ENCODE assay signal across 3 cellular contexts in genomic region chr14:64350091-64350490, GRCh38.
TF ChIP-seq lines count a peak whose summit lies in the region.

No MANE protein-coding gene starts in this region.

TF ChIP-seq in GM23338, 12 proteins besides CTCF, POLR2A, EP300 and RAD21:
- TF ChIP-seq EZH2 (IDR thresholded peaks at IDR 0.05; ENCODE audit: low read depth, unreplicated experiment) (no peak), ZNF114 (CRISPR knock-in tag; IDR thresholded peaks at IDR 0.05) (no peak), ZNF331 (CRISPR knock-in tag; IDR thresholded peaks at IDR 0.05; ENCODE audit: low read depth) (no peak), JUNB (IDR thresholded peaks at IDR 0.05; ENCODE audit: unreplicated experiment) (no peak), POLR2AphosphoS5 (IDR thresholded peaks at IDR 0.05; ENCODE audit: low read depth) (no peak), CREB1 (CRISPR knock-in tag; IDR thresholded peaks at IDR 0.05; ENCODE audit: low read depth) (no peak)
- TF ChIP-seq, protein P1, sequence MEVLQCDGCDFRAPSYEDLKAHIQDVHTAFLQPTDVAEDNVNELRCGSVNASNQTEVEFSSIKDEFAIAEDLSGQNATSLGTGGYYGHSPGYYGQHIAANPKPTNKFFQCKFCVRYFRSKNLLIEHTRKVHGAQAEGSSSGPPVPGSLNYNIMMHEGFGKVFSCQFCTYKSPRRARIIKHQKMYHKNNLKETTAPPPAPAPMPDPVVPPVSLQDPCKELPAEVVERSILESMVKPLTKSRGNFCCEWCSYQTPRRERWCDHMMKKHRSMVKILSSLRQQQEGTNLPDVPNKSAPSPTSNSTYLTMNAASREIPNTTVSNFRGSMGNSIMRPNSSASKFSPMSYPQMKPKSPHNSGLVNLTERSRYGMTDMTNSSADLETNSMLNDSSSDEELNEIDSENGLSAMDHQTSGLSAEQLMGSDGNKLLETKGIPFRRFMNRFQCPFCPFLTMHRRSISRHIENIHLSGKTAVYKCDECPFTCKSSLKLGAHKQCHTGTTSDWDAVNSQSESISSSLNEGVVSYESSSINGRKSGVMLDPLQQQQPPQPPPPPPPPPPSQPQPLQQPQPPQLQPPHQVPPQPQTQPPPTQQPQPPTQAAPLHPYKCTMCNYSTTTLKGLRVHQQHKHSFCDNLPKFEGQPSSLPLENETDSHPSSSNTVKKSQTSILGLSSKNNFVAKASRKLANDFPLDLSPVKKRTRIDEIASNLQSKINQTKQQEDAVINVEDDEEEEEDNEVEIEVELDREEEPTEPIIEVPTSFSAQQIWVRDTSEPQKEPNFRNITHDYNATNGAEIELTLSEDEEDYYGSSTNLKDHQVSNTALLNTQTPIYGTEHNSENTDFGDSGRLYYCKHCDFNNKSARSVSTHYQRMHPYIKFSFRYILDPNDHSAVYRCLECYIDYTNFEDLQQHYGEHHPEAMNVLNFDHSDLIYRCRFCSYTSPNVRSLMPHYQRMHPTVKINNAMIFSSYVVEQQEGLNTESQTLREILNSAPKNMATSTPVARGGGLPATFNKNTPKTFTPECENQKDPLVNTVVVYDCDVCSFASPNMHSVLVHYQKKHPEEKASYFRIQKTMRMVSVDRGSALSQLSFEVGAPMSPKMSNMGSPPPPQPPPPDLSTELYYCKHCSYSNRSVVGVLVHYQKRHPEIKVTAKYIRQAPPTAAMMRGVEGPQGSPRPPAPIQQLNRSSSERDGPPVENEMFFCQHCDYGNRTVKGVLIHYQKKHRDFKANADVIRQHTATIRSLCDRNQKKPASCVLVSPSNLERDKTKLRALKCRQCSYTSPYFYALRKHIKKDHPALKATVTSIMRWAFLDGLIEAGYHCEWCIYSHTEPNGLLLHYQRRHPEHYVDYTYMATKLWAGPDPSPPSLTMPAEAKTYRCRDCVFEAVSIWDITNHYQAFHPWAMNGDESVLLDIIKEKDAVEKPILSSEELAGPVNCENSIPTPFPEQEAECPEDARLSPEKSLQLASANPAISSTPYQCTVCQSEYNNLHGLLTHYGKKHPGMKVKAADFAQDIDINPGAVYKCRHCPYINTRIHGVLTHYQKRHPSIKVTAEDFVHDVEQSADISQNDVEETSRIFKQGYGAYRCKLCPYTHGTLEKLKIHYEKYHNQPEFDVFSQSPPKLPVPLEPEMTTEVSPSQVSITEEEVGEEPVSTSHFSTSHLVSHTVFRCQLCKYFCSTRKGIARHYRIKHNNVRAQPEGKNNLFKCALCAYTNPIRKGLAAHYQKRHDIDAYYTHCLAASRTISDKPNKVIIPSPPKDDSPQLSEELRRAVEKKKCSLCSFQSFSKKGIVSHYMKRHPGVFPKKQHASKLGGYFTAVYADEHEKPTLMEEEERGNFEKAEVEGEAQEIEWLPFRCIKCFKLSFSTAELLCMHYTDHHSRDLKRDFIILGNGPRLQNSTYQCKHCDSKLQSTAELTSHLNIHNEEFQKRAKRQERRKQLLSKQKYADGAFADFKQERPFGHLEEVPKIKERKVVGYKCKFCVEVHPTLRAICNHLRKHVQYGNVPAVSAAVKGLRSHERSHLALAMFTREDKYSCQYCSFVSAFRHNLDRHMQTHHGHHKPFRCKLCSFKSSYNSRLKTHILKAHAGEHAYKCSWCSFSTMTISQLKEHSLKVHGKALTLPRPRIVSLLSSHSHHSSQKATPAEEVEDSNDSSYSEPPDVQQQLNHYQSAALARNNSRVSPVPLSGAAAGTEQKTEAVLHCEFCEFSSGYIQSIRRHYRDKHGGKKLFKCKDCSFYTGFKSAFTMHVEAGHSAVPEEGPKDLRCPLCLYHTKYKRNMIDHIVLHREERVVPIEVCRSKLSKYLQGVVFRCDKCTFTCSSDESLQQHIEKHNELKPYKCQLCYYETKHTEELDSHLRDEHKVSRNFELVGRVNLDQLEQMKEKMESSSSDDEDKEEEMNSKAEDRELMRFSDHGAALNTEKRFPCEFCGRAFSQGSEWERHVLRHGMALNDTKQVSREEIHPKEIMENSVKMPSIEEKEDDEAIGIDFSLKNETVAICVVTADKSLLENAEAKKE (CRISPR knock-in tag; IDR thresholded peaks at IDR 0.05) = no peak
TF ChIP-seq in GM23338: peak in this region for 0.

TF ChIP-seq in IMR-90, 13 proteins besides CTCF, POLR2A, EP300 and RAD21:
- TF ChIP-seq MAFK (IDR thresholded peaks at IDR 0.05; ENCODE audit: low read depth, low read length) = peak; percentile 83
- no peak for TF ChIP-seq RCOR1 (IDR thresholded peaks at IDR 0.05; ENCODE audit: insufficient replicate concordance, low read length)

TF ChIP-seq in K562, 482 proteins besides CTCF, POLR2A, EP300 and RAD21:
- TF ChIP-seq KLF10 (CRISPR knock-in tag; IDR thresholded peaks at IDR 0.05) (no peak), RBM39 (optimal IDR thresholded peaks at IDR 0.05; ENCODE audit: low read depth, low read length) (no peak), KDM5B (IDR thresholded peaks at IDR 0.05; ENCODE audit: insufficient replicate concordance, low read depth, low read length) (no peak), ERF (CRISPR knock-in tag; IDR thresholded peaks at IDR 0.05) (no peak), GTF2F1 (IDR thresholded peaks at IDR 0.05; ENCODE audit: low read depth, low read length) (no peak), VEZF1 (CRISPR knock-in tag; IDR thresholded peaks at IDR 0.05) (no peak), ZC3H4 (CRISPR knock-in tag; IDR thresholded peaks at IDR 0.05; ENCODE audit: borderline replicate concordance) (no peak), ZNF398 (CRISPR knock-in tag; IDR thresholded peaks at IDR 0.05) (no peak), ZNF316 (IDR thresholded peaks at IDR 0.05) (peak; percentile 91), C11orf30 (IDR thresholded peaks at IDR 0.05; ENCODE audit: low read depth) (peak; percentile 83), ASH1L (IDR thresholded peaks at IDR 0.05; ENCODE audit: borderline replicate concordance, low read depth, partially characterized antibody) (no peak), MAFG (tag; conservative IDR thresholded peaks at IDR 0.05) (peak; percentile 71), POLR2H (tag; IDR thresholded peaks at IDR 0.05; ENCODE audit: low read depth) (no peak), MAFK (IDR thresholded peaks at IDR 0.05; ENCODE audit: low read length) (peak; percentile 41; the same call in 1 of the 2 replicates), BCL6 (CRISPR knock-in tag; IDR thresholded peaks at IDR 0.05) (no peak), MAFF (IDR thresholded peaks at IDR 0.05; ENCODE audit: low read length) (peak; percentile 46; the same call in 1 of the 2 replicates)
